8 cellular contexts compared by ENCODE assay signal in genomic region chr6:152356659-152357058, GRCh38.
DNase-seq lines count a peak whose midpoint lies in the region; ATAC-seq and TF ChIP-seq lines count a peak whose summit lies in the region.

No MANE protein-coding gene starts in this region.

- no peaks in the 10 kb centered on the region for H3F3A ChIP-seq in PC-3 (ENCODE audit: low read length, unreplicated experiment)

- H3K36me3 ChIP-seq in PC-3 (ENCODE audit: low read depth, low read length): no peaks in the 10 kb centered on the region

- ATAC-seq in GM18519 (IDR thresholded peaks at IDR 0.05; ENCODE audit: low FRiP score, unreplicated experiment) (peak; percentile 73), HG03354 (IDR thresholded peaks at IDR 0.05; ENCODE audit: poor library complexity, severe bottlenecking, unreplicated experiment) (peak; percentile 73), PC-3 (peak; percentile 67), GM21447 (IDR thresholded peaks at IDR 0.05; ENCODE audit: unreplicated experiment) (no peak), GM21515 (IDR thresholded peaks at IDR 0.05; ENCODE audit: unreplicated experiment) (no peak)

- H3K9me2 ChIP-seq in PC-3 (replicated peaks; ENCODE audit: low read length): no peaks in the 10 kb centered on the region

- H2AFZ ChIP-seq in PC-3 (ENCODE audit: low read length): no peak overlapping the region

- H3K79me2 ChIP-seq in PC-3 (ENCODE audit: low read length): no peaks in the 10 kb centered on the region

- TF ChIP-seq CTCF in PC-3 (conservative IDR thresholded peaks at IDR 0.05; ENCODE audit: low read depth, low read length) (peak; percentile 67), fibroblast of the aortic adventitia (IDR thresholded peaks at IDR 0.05; ENCODE audit: insufficient read depth, low read length) (peak; percentile 41)

- no peak overlapping the region for H3K4me2 ChIP-seq in PC-3 (ENCODE audit: low read length)

- no peak overlapping the region for H3K27ac ChIP-seq in PC-3 (ENCODE audit: low read length)

- no TSS peak for BruUV-seq in PC-3 (replicated peaks; lab: Mats Ljungman, UMichigan)

- H3K4me1 ChIP-seq in PC-3 (ENCODE audit: insufficient read depth, low read length): 0 out of 2 replicates have a peak, but pooled peaks cover 10% of the 10 kb centered on the region

- no peaks in the 10 kb centered on the region for H3K27me3 ChIP-seq in PC-3 (ENCODE audit: low read length)

- peak; percentile 13 for DNase-seq in CD1c-positive myeloid dendritic cell (ENCODE audit: extremely low spot score)
- DNase-seq in PC-3: peak; percentile 62
- DNase-seq in fibroblast of the aortic adventitia (ENCODE audit: low read depth): peak; percentile 62
- peak; percentile 5 for DNase-seq in ureter (ENCODE audit: low spot score)

- no peaks in the 10 kb centered on the region for H3K9me3 ChIP-seq in PC-3 (ENCODE audit: low read length)

- POLR2A ChIA-PET in PC-3 (lab: Charles Lee; ENCODE audit: unreplicated experiment): interaction anchor here (0.7 kb wide), 1 partner anchor 675 kb away, joined by 3 read pairs; no protein-coding TSS in a partner anchor

- CTCF ChIA-PET in PC-3 (lab: Charles Lee): interaction anchor here (0.6 kb wide), 2 partner anchors 83 to 115 kb away, joined by 3 read pairs; no protein-coding TSS in a partner anchor

- H3K4me3 ChIP-seq in PC-3 (ENCODE audit: low read length) (no peak overlapping the region), fibroblast of the aortic adventitia (ENCODE audit: low read depth, low read length) (no peak overlapping the region)

- no peak overlapping the region for H3K9ac ChIP-seq in PC-3 (ENCODE audit: low read length)

- H4K20me1 ChIP-seq in PC-3 (ENCODE audit: low read length): no peaks in the 10 kb centered on the region

- intact Hi-C loops in PC-3 (cut with micrococcal nuclease): loop anchor here (1.0 to 5.0 kb wide), 2 partner anchors 54 to 679 kb away; no protein-coding TSS in a partner anchor

Comparison
In these comparisons a context has a peak if more than half of its experiments do, and no peak if none do; other contexts are left out.
1. DNase-seq: peak in every context shown above with its lines; median percentile 62 in PC-3; 62 in fibroblast of the aortic adventitia; 13 in CD1c-positive myeloid dendritic cell; 5 in ureter.
2. ATAC-seq: peak in GM18519 (single experiment), HG03354 (single experiment) and PC-3 (single experiment); none in GM21447 (single experiment) and GM21515 (single experiment).